In the genomic region with DNA sequence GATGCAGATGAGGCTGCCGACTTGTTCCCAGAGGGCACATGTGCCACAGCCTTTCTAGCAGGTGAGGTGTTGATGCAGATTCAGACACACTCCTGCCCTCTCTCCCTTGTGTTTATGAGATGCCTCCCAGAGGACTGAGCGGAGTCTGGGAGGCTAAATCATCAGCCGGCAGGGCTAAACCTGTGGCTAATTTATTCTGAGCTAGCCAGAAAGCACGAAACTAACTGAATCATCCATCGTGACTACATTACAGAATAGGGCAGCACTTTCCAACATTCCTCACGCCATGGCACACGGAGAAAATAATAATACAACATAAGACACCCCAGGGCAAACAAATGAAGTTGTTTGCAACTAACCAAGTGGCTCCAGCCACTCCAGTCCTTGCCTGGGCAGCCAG, we compare ENCODE assay signal across 1 cellular context.
TF ChIP-seq lines count a peak whose summit lies in the region.

No MANE protein-coding gene starts in this region.

TF ChIP-seq in H1, 55 proteins besides CTCF, POLR2A, EP300 and RAD21 (continued from another document):
- TF ChIP-seq MAX (IDR thresholded peaks at IDR 0.05): no peak
- no peak for TF ChIP-seq RXRA (IDR thresholded peaks at IDR 0.05; ENCODE audit: insufficient read depth, low read depth, low read length)
- no peak for TF ChIP-seq RNF2 (IDR thresholded peaks at IDR 0.05; ENCODE audit: borderline replicate concordance, low read depth, low read length, missing control alignments, poor library complexity, severe bottlenecking)
- no peak for TF ChIP-seq KDM1A (IDR thresholded peaks at IDR 0.05; ENCODE audit: borderline replicate concordance, low read length)
- TF ChIP-seq CHD1 (IDR thresholded peaks at IDR 0.05; ENCODE audit: low read depth, low read length): no peak
- TF ChIP-seq ZNF274 (IDR thresholded peaks at IDR 0.05; ENCODE audit: borderline replicate concordance, extremely low read depth, low read length): no peak
